ENCODE assay signal across 1 cellular context in genomic region chr7:101125989-101126650, GRCh38.
TF ChIP-seq lines count a peak whose summit lies in the region.

No MANE protein-coding gene starts in this region.

TF ChIP-seq in HEK293, 187 proteins besides CTCF, POLR2A, EP300 and RAD21 (continued from another document):
- TF ChIP-seq ZNF830 (tag by site-specific recombination; IDR thresholded peaks at IDR 0.05; ENCODE audit: low read depth) (no peak), INSM2 (tag by site-specific recombination; IDR thresholded peaks at IDR 0.05) (no peak), ZNF157 (tag by site-specific recombination; IDR thresholded peaks at IDR 0.05) (no peak), PBX3 (CRISPR knock-in tag; IDR thresholded peaks at IDR 0.05) (no peak)
